Comparison of ENCODE assay signal across 25 cellular contexts in genomic region chr9:114334490-114334889, GRCh38. TPM values are rescaled to one million over a fixed set of nuclear protein-coding genes. Genes with fewer than 3 reads are reported as not detected.
"Had no signal": no experiment of that assay in that cellular context is flagged by ENCODE, and none has a peak within 500 bp of the region (broad histone marks: within the 10 kb centered on the region; RNA-seq: fewer than 3 reads in every experiment).

No MANE protein-coding gene starts in this region.

- H3K27ac Mint-ChIP-seq: activated naive CD8-positive, alpha-beta T cell treated with anti-CD3 and anti-CD28 coated beads, Interleukin-2, amount 10 ng/mL, durations not matched to agents 7 days and 5 days; activated T-cell treated with anti-CD3 and anti-CD28 coated beads, Interleukin-2, amount 50 U/mL, for 72 hours had no signal

- H3K4me3 Mint-ChIP-seq: activated naive CD8-positive, alpha-beta T cell treated with anti-CD3 and anti-CD28 coated beads, Interleukin-2, amount 10 ng/mL, durations not matched to agents 7 days and 5 days; activated T-cell treated with anti-CD3 and anti-CD28 coated beads, Interleukin-2, amount 50 U/mL, for 72 hours; T-helper 2 cell treated with Interferon-gamma antibody and Interleukin-4, amounts not matched to agents 5 μg/mL and 100 μg/mL, for 36 hours had no signal

- H3K9ac ChIP-seq: parathyroid adenoma had no signal

- ATAC-seq: activated T-cell treated with anti-CD3 and anti-CD28 coated beads, Interleukin-2, amount 50 U/mL, for 72 hours; gastrocnemius medialis; mucosa of descending colon; sciatic nerve had no signal

- H3K36me3 ChIP-seq: gastrocnemius medialis had no signal

- H3K4me1 ChIP-seq: gastrocnemius medialis, parathyroid adenoma, thyroid gland had no signal

- H3K4me3 ChIP-seq: gastrocnemius medialis, mucosa of descending colon, smooth muscle cell, thyroid gland had no signal

- H3K27me3 Mint-ChIP-seq: activated naive CD8-positive, alpha-beta T cell treated with anti-CD3 and anti-CD28 coated beads, Interleukin-2, amount 10 ng/mL, durations not matched to agents 7 days and 5 days; naive B cell had no signal

- H3K9me3 ChIP-seq: gastrocnemius medialis, mucosa of descending colon, thyroid gland had no signal

- H3K79me2 ChIP-seq: parathyroid adenoma had no signal

- H3K27me3 ChIP-seq: brain microvascular endothelial cell, gastrocnemius medialis, thyroid gland had no signal

- H3K9me3 Mint-ChIP-seq: activated naive CD8-positive, alpha-beta T cell treated with anti-CD3 and anti-CD28 coated beads, Interleukin-2, amount 10 ng/mL, durations not matched to agents 7 days and 5 days; naive B cell had no signal

- FAIRE-seq: TTC549 had no signal

- H3K27ac ChIP-seq: brain microvascular endothelial cell, gastrocnemius medialis, parathyroid adenoma, thyroid gland had no signal

- H2AFZ ChIP-seq: parathyroid adenoma had no signal

- DNase-seq: activated CD4-positive, alpha-beta T cell treated with anti-CD3 and anti-CD28 coated beads for 4 hours; activated CD8-positive, alpha-beta memory T cell treated with anti-CD3 and anti-CD28 coated beads, Interleukin-2, amount 50 U/mL, for 4 hours; activated effector memory CD4-positive, alpha-beta T cell treated with anti-CD3 and anti-CD28 coated beads, Interleukin-2, amount 50 U/mL, for 16 hours; activated naive CD8-positive, alpha-beta T cell treated with anti-CD3 and anti-CD28 coated beads, Interleukin-2, amount 10 ng/mL, durations not matched to agents 7 days and 5 days; activated T-cell treated with anti-CD3 and anti-CD28 coated beads, Interleukin-2, amount 50 U/mL, for 72 hours; anterior cingulate cortex; brain microvascular endothelial cell; central memory CD4-positive, alpha-beta T cell; cortex of kidney; effector CD4-positive, alpha-beta T cell; gastrocnemius medialis; head of caudate nucleus; mesenchymal stem cell; mucosa of descending colon; naive B cell; stimulated activated CD4-positive, alpha-beta T cell treated with anti-CD3 and anti-CD28 coated beads, Interleukin-4, amount 100 ng/mL, for 1 hour; SW 1271; thyroid gland had no signal

- H3K4me2 ChIP-seq: smooth muscle cell had no signal

RNA-seq across cellular contexts. Expression of gene ORM2, which starts 4.8 kb away (rescaled TPM):
- total RNA-seq: activated naive CD8-positive, alpha-beta T cell treated with anti-CD3 and anti-CD28 coated beads, Interleukin-2, amount 10 ng/mL, durations not matched to agents 7 days and 5 days; activated T-cell treated with anti-CD3 and anti-CD28 coated beads, Interleukin-2, amount 50 U/mL, for 72 hours; sciatic nerve; SK-MEL-5; smooth muscle cell; thyroid gland; ureter had no signal
- polyA plus RNA-seq: smooth muscle cell had no signal

RNA-seq across cellular contexts. Expression of gene ORM1, which starts 11.6 kb away (rescaled TPM):
- total RNA-seq: activated naive CD8-positive, alpha-beta T cell treated with anti-CD3 and anti-CD28 coated beads, Interleukin-2, amount 10 ng/mL, durations not matched to agents 7 days and 5 days; activated T-cell treated with anti-CD3 and anti-CD28 coated beads, Interleukin-2, amount 50 U/mL, for 72 hours; SK-MEL-5; smooth muscle cell; thyroid gland had no signal
